In the genomic region with DNA sequence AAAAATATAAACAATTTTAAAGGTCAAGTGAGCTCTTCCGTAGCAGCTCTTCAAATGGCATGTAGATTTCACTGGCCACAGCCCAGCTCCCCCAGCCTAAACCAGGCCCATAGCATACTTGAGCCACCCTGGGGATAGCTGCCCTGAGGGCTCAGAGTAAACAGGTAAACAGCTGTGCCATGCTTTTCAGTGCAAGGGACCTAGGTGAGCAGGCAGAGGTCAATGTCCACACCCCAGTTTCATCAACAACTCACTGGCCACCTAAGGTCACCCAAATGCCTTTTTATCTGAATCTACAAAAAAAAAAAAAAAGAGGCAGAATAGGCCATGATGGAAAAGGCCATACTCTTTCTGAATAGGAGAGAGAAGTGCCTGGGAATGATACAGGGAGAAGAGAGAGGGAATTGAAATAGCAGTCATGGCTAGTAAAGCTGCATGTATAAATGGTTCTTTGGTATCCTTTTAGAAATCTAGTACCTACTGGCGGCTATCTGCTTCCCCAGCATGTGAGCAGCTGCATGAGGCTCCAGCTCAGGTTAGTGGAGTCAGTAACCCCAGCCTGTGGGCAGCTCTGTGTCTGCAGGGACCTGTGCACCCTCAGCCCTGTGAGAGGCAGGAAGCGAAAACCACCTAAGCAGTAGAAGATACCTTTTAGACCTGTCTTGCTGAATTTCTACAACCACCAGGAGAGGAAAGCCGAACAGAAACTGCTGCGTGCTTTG, we compare ENCODE assay signal across 14 cellular contexts.
DNase-seq lines count a peak whose midpoint lies in the region; ATAC-seq and TF ChIP-seq lines count a peak whose summit lies in the region.
"Had no signal": no experiment of that assay in that cellular context is flagged by ENCODE, and none has a peak within 500 bp of the region (broad histone marks: within the 10 kb centered on the region; RNA-seq: fewer than 3 reads in every experiment).

No MANE protein-coding gene starts in this region.

- no peak overlapping the region for H3K27ac Mint-ChIP-seq in Caco-2 (ENCODE audit: unreplicated experiment)
- no peak overlapping the region for H3K27ac Mint-ChIP-seq in GM23338
- H3K27ac Mint-ChIP-seq in activated T-helper 2 cell treated with anti-CD3 and anti-CD28 coated beads, Interferon-gamma antibody, Interleukin-2, Interleukin-4, amounts not matched to agents 10 μg/mL and 5 μg/mL and 100 μg/mL, durations not matched to agents 14 hours and 24 hours and 36 hours = no peak overlapping the region

- no peak overlapping the region for H3K4me2 ChIP-seq in GM23338
- H3K4me2 ChIP-seq: PC-9 had no signal

- POLR2A ChIA-PET in Caco-2 (lab: Charles Lee) = interaction anchor here (0.6 to 1.0 kb wide), 2 partner anchors 17 to 64 kb away, joined by 3 to 4 read pairs; no protein-coding TSS in a partner anchor

- H3K27me3 Mint-ChIP-seq in Caco-2 (ENCODE audit: insufficient read depth, unreplicated experiment) (no peaks in the 10 kb centered on the region), GM23338 (ENCODE audit: insufficient read depth, low read depth, poor library complexity) (peaks cover 5% of the 10 kb centered on the region)
- no peaks in the 10 kb centered on the region for H3K27me3 Mint-ChIP-seq in activated T-helper 2 cell treated with anti-CD3 and anti-CD28 coated beads, Interferon-gamma antibody, Interleukin-2, Interleukin-4, amounts not matched to agents 10 μg/mL and 5 μg/mL and 100 μg/mL, durations not matched to agents 14 hours and 24 hours and 36 hours (ENCODE audit: low read depth)

- peaks cover 6% of the 10 kb centered on the region; the same call in 1 of the 2 replicates for H3K9me2 ChIP-seq in GM23338 (ENCODE audit: insufficient read depth)

- H3K27ac ChIP-seq in GM23338 (ENCODE audit: low read depth) (no peak overlapping the region), right lobe of liver (peak overlapping the region; percentile 20 to 88 (median 66))
- H3K27ac ChIP-seq: C4-2B, GM23248, PC-9 had no signal

- H3K4me1 Mint-ChIP-seq in Caco-2 (ENCODE audit: low read depth, unreplicated experiment) (peaks cover 56% of the 10 kb centered on the region), GM23338 (peaks cover 10% of the 10 kb centered on the region)
- no peaks in the 10 kb centered on the region for H3K4me1 Mint-ChIP-seq in activated T-helper 2 cell treated with anti-CD3 and anti-CD28 coated beads, Interferon-gamma antibody, Interleukin-2, Interleukin-4, amounts not matched to agents 10 μg/mL and 5 μg/mL and 100 μg/mL, durations not matched to agents 14 hours and 24 hours and 36 hours (ENCODE audit: low read depth)

- intact Hi-C loops in Caco-2 (cut with micrococcal nuclease; ENCODE audit: unreplicated experiment) = no loop called here
- intact Hi-C loops in right lobe of liver (cut with DNase I) = no loop called here
- intact Hi-C loops in activated T-helper 2 cell treated with anti-CD3 and anti-CD28 coated beads, Interferon-gamma antibody, Interleukin-2, Interleukin-4, amounts not matched to agents 10 μg/mL and 5 μg/mL and 100 μg/mL, durations not matched to agents 14 hours and 24 hours and 36 hours (cut with micrococcal nuclease) = no loop called here

- H3K4me1 ChIP-seq in Caco-2 (peaks cover 50% of the 10 kb centered on the region), GM23338 (ENCODE audit: insufficient read depth) (peaks cover 3% of the 10 kb centered on the region; the same call in 1 of the 2 replicates), right lobe of liver (peaks cover 0 to 33% (median 14%) of the 10 kb centered on the region in 4 donors)

- H3K9me3 ChIP-seq in Caco-2 (no peaks in the 10 kb centered on the region), right lobe of liver (no peaks in the 10 kb centered on the region)

- H3K4me3 ChIP-seq in Caco-2 (ENCODE audit: low read depth, low read length) (no peak overlapping the region), GM23338 (no peak overlapping the region), right lobe of liver (no peak overlapping the region)
- H3K4me3 ChIP-seq: GM23248, PC-9 had no signal

- H3K27me3 ChIP-seq in Caco-2 (replicated peaks; ENCODE audit: control insufficient read depth, insufficient read depth, low read length) = no peaks in the 10 kb centered on the region
- H3K27me3 ChIP-seq in GM23338 (ENCODE audit: insufficient read depth) = no peaks in the 10 kb centered on the region
- H3K27me3 ChIP-seq in right lobe of liver = no peaks in the 10 kb centered on the region

- H3K9me3 Mint-ChIP-seq in Caco-2 (ENCODE audit: unreplicated experiment) = no peaks in the 10 kb centered on the region
- no peaks in the 10 kb centered on the region for H3K9me3 Mint-ChIP-seq in GM23338
- peaks cover 4% of the 10 kb centered on the region for H3K9me3 Mint-ChIP-seq in activated T-helper 2 cell treated with anti-CD3 and anti-CD28 coated beads, Interferon-gamma antibody, Interleukin-2, Interleukin-4, amounts not matched to agents 10 μg/mL and 5 μg/mL and 100 μg/mL, durations not matched to agents 14 hours and 24 hours and 36 hours

- TF ChIP-seq POLR2A in right lobe of liver (IDR thresholded peaks at IDR 0.05) = no peak

- H3K36me3 Mint-ChIP-seq in Caco-2 (ENCODE audit: insufficient read depth, unreplicated experiment) (peaks cover 11% of the 10 kb centered on the region), GM23338 (ENCODE audit: low read depth) (no peaks in the 10 kb centered on the region; the same call in 2 of the 3 replicates)
- no peaks in the 10 kb centered on the region for H3K36me3 Mint-ChIP-seq in activated T-helper 2 cell treated with anti-CD3 and anti-CD28 coated beads, Interferon-gamma antibody, Interleukin-2, Interleukin-4, amounts not matched to agents 10 μg/mL and 5 μg/mL and 100 μg/mL, durations not matched to agents 14 hours and 24 hours and 36 hours (ENCODE audit: low read depth)

- no peaks in the 10 kb centered on the region for H3K36me3 ChIP-seq in Caco-2 (ENCODE audit: control insufficient read depth, insufficient read depth, low read length)
- H3K36me3 ChIP-seq in GM23338 (ENCODE audit: insufficient read depth) = no peaks in the 10 kb centered on the region
- H3K36me3 ChIP-seq in right lobe of liver = no peaks in the 10 kb centered on the region

- BruUV-seq in Caco-2 (replicated peaks; lab: Mats Ljungman, UMichigan) = no TSS peak

- H3K4me3 Mint-ChIP-seq in Caco-2 (ENCODE audit: unreplicated experiment) = no peak overlapping the region
- no peak overlapping the region for H3K4me3 Mint-ChIP-seq in GM23338
- no peak overlapping the region for H3K4me3 Mint-ChIP-seq in activated T-helper 2 cell treated with anti-CD3 and anti-CD28 coated beads, Interferon-gamma antibody, Interleukin-2, Interleukin-4, amounts not matched to agents 10 μg/mL and 5 μg/mL and 100 μg/mL, durations not matched to agents 14 hours and 24 hours and 36 hours (ENCODE audit: low read depth)

- DNase-seq in Caco-2 = peak; percentile 30 to 58
- no peak for DNase-seq in GM23338 (ENCODE audit: low spot score)
- DNase-seq in NCI-H69 (lab: John Stamatoyannopoulos, UW) = peak; percentile 74
- DNase-seq in right lobe of liver = peak; percentile 54 to 88 (median 81)
- no peak for DNase-seq in activated gamma-delta T cell (lab: John Stamatoyannopoulos, UW)
- no peak for DNase-seq in activated T-helper 2 cell treated with anti-CD3 and anti-CD28 coated beads, Interferon-gamma antibody, Interleukin-2, Interleukin-4, amounts not matched to agents 10 μg/mL and 5 μg/mL and 100 μg/mL, durations not matched to agents 14 hours and 24 hours and 36 hours (ENCODE audit: low spot score)
- no peak for DNase-seq in NCI-H524 treated with DMSO at 0.1 percent for 48 hours (lab: John Stamatoyannopoulos, UW)
- DNase-seq: GM23248, NCI-H1417 treated with DMSO at 0.1 percent for 48 hours, NCI-H2107, NCI-H2227 treated with DMSO at 0.1 percent for 48 hours, NCI-H748 treated with DMSO at 0.1 percent for 48 hours, PC-9 had no signal

- TF ChIP-seq CTCF in Caco-2 (IDR thresholded peaks at IDR 0.05; ENCODE audit: insufficient read depth in 1 of 2, low read depth in 1 of 2, low read length in 1 of 2, severe bottlenecking in 1 of 2, unreplicated experiment in 1 of 2) (no peak), GM23338 (conservative IDR thresholded peaks at IDR 0.05; ENCODE audit: low read depth in 2 of 2) (no peak), right lobe of liver (IDR thresholded peaks at IDR 0.05) (no peak)

- H3F3A ChIP-seq in GM23338 (replicated peaks; ENCODE audit: low read depth) = no peaks in the 10 kb centered on the region

- CTCF ChIA-PET in Caco-2 (lab: Charles Lee) = interaction anchor here (0.8 kb wide), 1 partner anchor 17 kb away, joined by 3 read pairs; no protein-coding TSS in a partner anchor

- WGBS in right lobe of liver (ENCODE audit: insufficient coverage, low coverage, low lambda C conversion rate, missing lambda C conversion rate) = 33% methylated on average over 4 of the region's 5 CpGs

- H4K20me1 ChIP-seq in GM23338 (replicated peaks; ENCODE audit: insufficient read depth) = no peaks in the 10 kb centered on the region

- 0 out of 2 replicates have a peak overlapping the region, but pooled peaks have one; percentile 38 for H2AFZ ChIP-seq in GM23338
- H2AFZ ChIP-seq: GM23248, PC-9 had no signal

- no peaks in the 10 kb centered on the region for H3K79me2 ChIP-seq in GM23338 (replicated peaks; ENCODE audit: insufficient read depth)

- ATAC-seq in GM23338 (0 out of 3 replicates have a peak, but pooled peaks have one; percentile 37), right lobe of liver (peak; percentile 85 to 93 (median 90))

TF ChIP-seq in GM23338, 12 proteins besides CTCF, POLR2A, EP300 and RAD21:
- TF ChIP-seq ETS1 (IDR thresholded peaks at IDR 0.05) = no peak

Comparison
In these comparisons a context has a peak if more than half of its experiments do, and no peak if none do; other contexts are left out.
1. DNase-seq: peak in Caco-2 (2 of 2), NCI-H69 (single experiment) and right lobe of liver (3 of 3); none in GM23338 (single experiment), activated gamma-delta T cell (single experiment), activated T-helper 2 cell treated with anti-CD3 and anti-CD28 coated beads, Interferon-gamma antibody, Interleukin-2, Interleukin-4, amounts not matched to agents 10 μg/mL and 5 μg/mL and 100 μg/mL, durations not matched to agents 14 hours and 24 hours and 36 hours (single experiment) and NCI-H524 treated with DMSO at 0.1 percent for 48 hours (single experiment).